In the genomic region with DNA sequence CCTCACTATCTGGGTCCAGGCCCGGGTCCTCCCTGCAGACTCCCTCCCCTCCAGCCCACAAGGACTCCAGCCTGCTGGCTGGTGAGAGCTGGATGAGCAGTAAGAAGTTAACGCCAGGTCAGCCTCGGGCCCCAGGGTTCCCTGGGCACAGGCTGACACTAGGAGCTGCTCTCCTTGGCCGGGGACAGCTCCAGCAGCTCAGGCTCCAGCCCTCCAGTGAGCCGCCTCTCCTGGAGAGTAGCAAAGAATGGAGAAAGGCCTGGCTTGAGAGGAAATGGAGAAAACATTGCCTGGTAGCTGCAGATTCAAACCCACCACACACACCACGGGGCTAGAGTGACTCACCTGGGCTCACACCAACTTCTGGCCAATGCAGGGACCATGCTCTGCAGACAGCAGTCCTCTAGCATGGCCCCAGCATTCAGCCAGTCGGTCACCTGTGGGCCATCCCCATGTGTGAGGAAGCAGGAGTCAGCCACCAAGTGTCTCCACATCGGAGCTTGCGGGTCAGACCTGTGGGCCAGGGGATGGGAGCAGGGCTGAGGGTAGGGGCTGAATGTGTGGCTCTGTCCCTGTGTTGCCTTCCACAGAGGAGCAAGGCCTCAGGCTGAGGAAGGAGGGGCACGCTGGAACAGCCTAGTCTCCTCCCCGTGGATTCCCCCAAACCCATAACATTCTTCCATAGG, we compare ENCODE assay signal across 1 cellular context.
TF ChIP-seq lines count a peak whose summit lies in the region.

No MANE protein-coding gene starts in this region.

TF ChIP-seq in HepG2, 621 proteins besides CTCF, POLR2A, EP300 and RAD21 (continues in another document):
- TF ChIP-seq ZNF138 (CRISPR knock-in tag; IDR thresholded peaks at IDR 0.05; ENCODE audit: low read depth) = 0 out of 2 replicates have a peak, but pooled peaks have one; percentile 26
- no peak for TF ChIP-seq FOXP1 (IDR thresholded peaks at IDR 0.05)
- no peak for TF ChIP-seq FOXP1 (CRISPR knock-in tag; IDR thresholded peaks at IDR 0.05)
- TF ChIP-seq RORA (CRISPR knock-in tag; IDR thresholded peaks at IDR 0.05) = no peak
- TF ChIP-seq HNRNPL (IDR thresholded peaks at IDR 0.05; ENCODE audit: low read depth, low read length) = 0 out of 2 replicates have a peak, but pooled peaks have one; percentile 41
- no peak for TF ChIP-seq HMG20B (CRISPR knock-in tag; conservative IDR thresholded peaks at IDR 0.05)
- no peak for TF ChIP-seq FOXK1 (CRISPR knock-in tag; IDR thresholded peaks at IDR 0.05; ENCODE audit: borderline replicate concordance, low read depth)
- no peak for TF ChIP-seq ZNF350 (CRISPR knock-in tag; IDR thresholded peaks at IDR 0.05; ENCODE audit: borderline replicate concordance, low read depth)
- no peak for TF ChIP-seq SMAD1 (CRISPR knock-in tag; IDR thresholded peaks at IDR 0.05; ENCODE audit: borderline replicate concordance, low read depth)
- TF ChIP-seq PHF20 (CRISPR knock-in tag; IDR thresholded peaks at IDR 0.05) = no peak
- no peak; the same call in 1 of the 2 replicates for TF ChIP-seq KDM2A (CRISPR knock-in tag; IDR thresholded peaks at IDR 0.05; ENCODE audit: borderline replicate concordance, low read depth)
- peak; percentile 55 for TF ChIP-seq HNRNPH1 (optimal IDR thresholded peaks at IDR 0.05; ENCODE audit: low read depth, low read length)
- TF ChIP-seq BCL6 (CRISPR knock-in tag; IDR thresholded peaks at IDR 0.05) = no peak
- no peak for TF ChIP-seq ZNF230 (CRISPR knock-in tag; IDR thresholded peaks at IDR 0.05)
- TF ChIP-seq, protein P1, sequence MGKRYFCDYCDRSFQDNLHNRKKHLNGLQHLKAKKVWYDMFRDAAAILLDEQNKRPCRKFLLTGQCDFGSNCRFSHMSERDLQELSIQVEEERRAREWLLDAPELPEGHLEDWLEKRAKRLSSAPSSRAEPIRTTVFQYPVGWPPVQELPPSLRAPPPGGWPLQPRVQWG (CRISPR knock-in tag; IDR thresholded peaks at IDR 0.05; ENCODE audit: borderline replicate concordance, low read depth) = no peak
- no peak for TF ChIP-seq ZNF317 (CRISPR knock-in tag; IDR thresholded peaks at IDR 0.05)
- TF ChIP-seq SNAPC4 (CRISPR knock-in tag; IDR thresholded peaks at IDR 0.05) = no peak
- no peak for TF ChIP-seq ATF7-NPFF (CRISPR knock-in tag; IDR thresholded peaks at IDR 0.05; ENCODE audit: low read depth)
- no peak for TF ChIP-seq ELF4 (CRISPR knock-in tag; IDR thresholded peaks at IDR 0.05; ENCODE audit: borderline replicate concordance)
- TF ChIP-seq NFIC (IDR thresholded peaks at IDR 0.05; ENCODE audit: low read length) = no peak
- no peak for TF ChIP-seq NFYC (CRISPR knock-in tag; IDR thresholded peaks at IDR 0.05)
- TF ChIP-seq POLR2AphosphoS2 (IDR thresholded peaks at IDR 0.05; ENCODE audit: low read depth, low read length) = no peak; the same call in 1 of the 2 replicates
- no peak for TF ChIP-seq HNRNPUL1 (IDR thresholded peaks at IDR 0.05; ENCODE audit: low read depth, low read length)
- no peak for TF ChIP-seq ZBTB42 (CRISPR knock-in tag; IDR thresholded peaks at IDR 0.05)
- no peak for TF ChIP-seq POGK (CRISPR knock-in tag; conservative IDR thresholded peaks at IDR 0.05)
- TF ChIP-seq, protein P2, sequence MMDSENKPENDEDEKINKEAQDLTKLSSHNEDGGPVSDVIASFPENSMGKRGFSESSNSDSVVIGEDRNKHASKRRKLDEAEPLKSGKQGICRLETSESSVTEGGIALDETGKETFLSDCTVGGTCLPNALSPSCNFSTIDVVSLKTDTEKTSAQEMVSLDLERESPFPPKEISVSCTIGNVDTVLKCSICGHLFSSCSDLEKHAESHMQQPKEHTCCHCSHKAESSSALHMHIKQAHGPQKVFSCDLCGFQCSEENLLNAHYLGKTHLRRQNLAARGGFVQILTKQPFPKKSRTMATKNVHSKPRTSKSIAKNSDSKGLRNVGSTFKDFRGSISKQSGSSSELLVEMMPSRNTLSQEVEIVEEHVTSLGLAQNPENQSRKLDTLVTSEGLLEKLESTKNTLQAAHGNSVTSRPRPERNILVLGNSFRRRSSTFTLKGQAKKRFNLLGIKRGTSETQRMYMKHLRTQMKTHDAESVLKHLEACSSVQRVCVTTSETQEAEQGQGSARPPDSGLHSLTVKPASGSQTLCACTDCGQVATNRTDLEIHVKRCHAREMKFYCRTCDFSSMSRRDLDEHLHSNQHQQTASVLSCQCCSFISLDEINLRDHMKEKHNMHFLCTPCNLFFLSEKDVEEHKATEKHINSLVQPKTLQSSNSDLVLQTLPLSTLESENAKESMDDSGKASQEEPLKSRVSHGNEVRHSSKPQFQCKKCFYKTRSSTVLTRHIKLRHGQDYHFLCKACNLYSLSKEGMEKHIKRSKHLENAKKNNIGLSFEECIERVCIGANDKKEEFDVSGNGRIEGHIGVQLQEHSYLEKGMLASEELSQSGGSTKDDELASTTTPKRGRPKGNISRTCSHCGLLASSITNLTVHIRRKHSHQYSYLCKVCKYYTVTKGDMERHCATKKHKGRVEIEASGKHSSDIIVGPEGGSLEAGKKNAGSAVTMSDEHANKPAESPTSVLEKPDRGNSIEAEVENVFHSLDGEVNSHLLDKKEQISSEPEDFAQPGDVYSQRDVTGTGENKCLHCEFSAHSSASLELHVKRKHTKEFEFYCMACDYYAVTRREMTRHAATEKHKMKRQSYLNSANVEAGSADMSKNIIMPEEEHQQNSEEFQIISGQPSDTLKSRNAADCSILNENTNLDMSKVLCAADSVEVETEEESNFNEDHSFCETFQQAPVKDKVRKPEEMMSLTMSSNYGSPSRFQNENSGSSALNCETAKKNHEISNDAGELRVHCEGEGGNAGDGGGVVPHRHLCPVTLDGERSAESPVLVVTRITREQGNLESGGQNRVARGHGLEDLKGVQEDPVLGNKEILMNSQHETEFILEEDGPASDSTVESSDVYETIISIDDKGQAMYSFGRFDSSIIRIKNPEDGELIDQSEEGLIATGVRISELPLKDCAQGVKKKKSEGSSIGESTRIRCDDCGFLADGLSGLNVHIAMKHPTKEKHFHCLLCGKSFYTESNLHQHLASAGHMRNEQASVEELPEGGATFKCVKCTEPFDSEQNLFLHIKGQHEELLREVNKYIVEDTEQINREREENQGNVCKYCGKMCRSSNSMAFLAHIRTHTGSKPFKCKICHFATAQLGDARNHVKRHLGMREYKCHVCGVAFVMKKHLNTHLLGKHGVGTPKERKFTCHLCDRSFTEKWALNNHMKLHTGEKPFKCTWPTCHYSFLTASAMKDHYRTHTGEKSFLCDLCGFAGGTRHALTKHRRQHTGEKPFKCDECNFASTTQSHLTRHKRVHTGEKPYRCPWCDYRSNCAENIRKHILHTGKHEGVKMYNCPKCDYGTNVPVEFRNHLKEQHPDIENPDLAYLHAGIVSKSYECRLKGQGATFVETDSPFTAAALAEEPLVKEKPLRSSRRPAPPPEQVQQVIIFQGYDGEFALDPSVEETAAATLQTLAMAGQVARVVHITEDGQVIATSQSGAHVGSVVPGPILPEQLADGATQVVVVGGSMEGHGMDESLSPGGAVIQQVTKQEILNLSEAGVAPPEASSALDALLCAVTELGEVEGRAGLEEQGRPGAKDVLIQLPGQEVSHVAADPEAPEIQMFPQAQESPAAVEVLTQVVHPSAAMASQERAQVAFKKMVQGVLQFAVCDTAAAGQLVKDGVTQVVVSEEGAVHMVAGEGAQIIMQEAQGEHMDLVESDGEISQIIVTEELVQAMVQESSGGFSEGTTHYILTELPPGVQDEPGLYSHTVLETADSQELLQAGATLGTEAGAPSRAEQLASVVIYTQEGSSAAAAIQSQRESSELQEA (CRISPR knock-in tag; IDR thresholded peaks at IDR 0.05; ENCODE audit: not compliant biosample characterization) = no peak
- TF ChIP-seq ZNF546 (CRISPR knock-in tag; conservative IDR thresholded peaks at IDR 0.05) = no peak
- TF ChIP-seq ZNF547 (CRISPR knock-in tag; IDR thresholded peaks at IDR 0.05) = no peak
- TF ChIP-seq GLI4 (CRISPR knock-in tag; IDR thresholded peaks at IDR 0.05; ENCODE audit: borderline replicate concordance) = no peak
- TF ChIP-seq HOXA7 (CRISPR knock-in tag; IDR thresholded peaks at IDR 0.05) = no peak
- TF ChIP-seq ADNP (CRISPR knock-in tag; IDR thresholded peaks at IDR 0.05) = no peak
- no peak for TF ChIP-seq ZNF879 (CRISPR knock-in tag; IDR thresholded peaks at IDR 0.05)
- TF ChIP-seq, protein P3, sequence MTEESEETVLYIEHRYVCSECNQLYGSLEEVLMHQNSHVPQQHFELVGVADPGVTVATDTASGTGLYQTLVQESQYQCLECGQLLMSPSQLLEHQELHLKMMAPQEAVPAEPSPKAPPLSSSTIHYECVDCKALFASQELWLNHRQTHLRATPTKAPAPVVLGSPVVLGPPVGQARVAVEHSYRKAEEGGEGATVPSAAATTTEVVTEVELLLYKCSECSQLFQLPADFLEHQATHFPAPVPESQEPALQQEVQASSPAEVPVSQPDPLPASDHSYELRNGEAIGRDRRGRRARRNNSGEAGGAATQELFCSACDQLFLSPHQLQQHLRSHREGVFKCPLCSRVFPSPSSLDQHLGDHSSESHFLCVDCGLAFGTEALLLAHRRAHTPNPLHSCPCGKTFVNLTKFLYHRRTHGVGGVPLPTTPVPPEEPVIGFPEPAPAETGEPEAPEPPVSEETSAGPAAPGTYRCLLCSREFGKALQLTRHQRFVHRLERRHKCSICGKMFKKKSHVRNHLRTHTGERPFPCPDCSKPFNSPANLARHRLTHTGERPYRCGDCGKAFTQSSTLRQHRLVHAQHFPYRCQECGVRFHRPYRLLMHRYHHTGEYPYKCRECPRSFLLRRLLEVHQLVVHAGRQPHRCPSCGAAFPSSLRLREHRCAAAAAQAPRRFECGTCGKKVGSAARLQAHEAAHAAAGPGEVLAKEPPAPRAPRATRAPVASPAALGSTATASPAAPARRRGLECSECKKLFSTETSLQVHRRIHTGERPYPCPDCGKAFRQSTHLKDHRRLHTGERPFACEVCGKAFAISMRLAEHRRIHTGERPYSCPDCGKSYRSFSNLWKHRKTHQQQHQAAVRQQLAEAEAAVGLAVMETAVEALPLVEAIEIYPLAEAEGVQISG (CRISPR knock-in tag; IDR thresholded peaks at IDR 0.05) = 0 out of 2 replicates have a peak, but pooled peaks have one; percentile 38
- no peak for TF ChIP-seq LCORL (IDR thresholded peaks at IDR 0.05)
- TF ChIP-seq LCORL (CRISPR knock-in tag; IDR thresholded peaks at IDR 0.05) = no peak
- TF ChIP-seq IRX3 (CRISPR knock-in tag; IDR thresholded peaks at IDR 0.05; ENCODE audit: borderline replicate concordance, low read depth) = no peak
- no peak for TF ChIP-seq NCOA1 (CRISPR knock-in tag; IDR thresholded peaks at IDR 0.05)
- TF ChIP-seq ZNF567 (CRISPR knock-in tag; IDR thresholded peaks at IDR 0.05; ENCODE audit: borderline replicate concordance) = no peak
- TF ChIP-seq JUN (CRISPR knock-in tag; IDR thresholded peaks at IDR 0.05) = no peak; the same call in 1 of the 2 replicates
- TF ChIP-seq ZFP37 (CRISPR knock-in tag; IDR thresholded peaks at IDR 0.05; ENCODE audit: borderline replicate concordance) = no peak
- TF ChIP-seq HOXA3 (CRISPR knock-in tag; IDR thresholded peaks at IDR 0.05) = 0 out of 2 replicates have a peak, but pooled peaks have one; percentile 19
- TF ChIP-seq TBL1XR1 (IDR thresholded peaks at IDR 0.05; ENCODE audit: borderline replicate concordance, low read length, partially characterized antibody) = no peak
- TF ChIP-seq ZC3H4 (CRISPR knock-in tag; IDR thresholded peaks at IDR 0.05; ENCODE audit: borderline replicate concordance) = peak; percentile 76; the same call in 1 of the 2 replicates
- no peak for TF ChIP-seq ZNF367 (CRISPR knock-in tag; IDR thresholded peaks at IDR 0.05; ENCODE audit: borderline replicate concordance)
- no peak for TF ChIP-seq CREBL2 (CRISPR knock-in tag; IDR thresholded peaks at IDR 0.05; ENCODE audit: borderline replicate concordance)
- TF ChIP-seq MATR3 (CRISPR knock-in tag; IDR thresholded peaks at IDR 0.05) = no peak
